Comparison of ENCODE assay signal across 14 cellular contexts in the genomic region with DNA sequence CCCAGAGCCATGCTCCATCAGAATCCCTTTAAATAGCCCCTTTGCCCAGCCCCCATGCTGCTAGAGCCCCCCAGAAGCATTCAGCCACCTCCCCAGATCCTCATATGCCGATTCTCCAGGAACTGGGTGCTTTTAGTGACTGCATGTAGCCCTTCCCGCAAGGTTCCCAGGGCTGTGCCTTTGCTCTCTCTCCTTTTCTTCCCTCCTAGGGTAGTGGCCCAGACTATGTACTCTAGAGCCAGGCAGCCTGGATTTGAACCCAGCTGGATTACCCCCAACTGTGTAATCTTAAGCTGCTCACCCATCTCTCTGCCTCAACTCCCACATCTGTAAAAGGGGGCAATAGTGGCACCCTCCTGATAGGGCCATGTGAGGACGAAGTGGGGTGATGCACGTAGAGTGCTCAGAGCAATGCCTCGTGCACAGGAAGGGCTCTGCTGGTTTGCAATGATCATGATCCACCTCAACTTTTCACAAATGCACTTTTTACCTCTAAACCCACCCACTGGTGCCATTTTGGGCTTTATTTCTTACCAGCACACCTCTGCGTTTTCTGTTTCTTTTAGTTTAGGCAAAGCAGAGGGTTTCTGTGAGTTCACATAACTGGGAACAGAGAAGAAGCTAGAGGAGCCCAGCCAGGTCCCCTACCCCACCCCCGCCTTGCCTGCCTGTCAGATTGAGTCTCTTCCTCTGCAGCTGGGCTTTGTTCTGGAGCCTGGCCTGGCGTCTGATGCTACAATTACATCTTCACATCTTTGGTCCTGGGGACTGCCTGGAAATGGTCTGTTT.
DNase-seq lines count a peak whose midpoint lies in the region; ATAC-seq and TF ChIP-seq lines count a peak whose summit lies in the region.
"Had no signal": no experiment of that assay in that cellular context is flagged by ENCODE, and none has a peak within 500 bp of the region (broad histone marks: within the 10 kb centered on the region; RNA-seq: fewer than 3 reads in every experiment).

No MANE protein-coding gene starts in this region.

- DNase-seq in GM10266 (ENCODE audit: extremely low spot score): peak; percentile 58
- peak; percentile 45 for DNase-seq in germinal center (ENCODE audit: low spot score)
- DNase-seq in NCI-H446 (lab: John Stamatoyannopoulos, UW): no peak
- DNase-seq in NCI-H1930 (lab: John Stamatoyannopoulos, UW): no peak
- DNase-seq: central memory CD4-positive, alpha-beta T cell; effector memory CD8-positive, alpha-beta T cell; left ventricle myocardium inferior; NCI-H2081 treated with DMSO at 0.1 percent for 48 hours; stimulated activated naive CD4-positive, alpha-beta T cell treated with Interleukin-2 at 50 U/mL for 16 hours; WERI-Rb-1 had no signal

- TF ChIP-seq CTCF in GM10266 (IDR thresholded peaks at IDR 0.05; ENCODE audit: control insufficient read depth, insufficient read depth, low read depth, missing control alignments): no peak

- ATAC-seq in GM19328 (IDR thresholded peaks at IDR 0.05; ENCODE audit: unreplicated experiment) (peak; percentile 84), HG02870 (IDR thresholded peaks at IDR 0.05; ENCODE audit: unreplicated experiment) (peak; percentile 78), GM19455 (IDR thresholded peaks at IDR 0.05; ENCODE audit: unreplicated experiment) (no peak), HG03378 (IDR thresholded peaks at IDR 0.05; ENCODE audit: unreplicated experiment) (no peak)
- ATAC-seq: effector memory CD8-positive, alpha-beta T cell had no signal

Comparison
In these comparisons a context has a peak if more than half of its experiments do, and no peak if none do; other contexts are left out.
1. DNase-seq: peak in GM10266 (single experiment) and germinal center (single experiment); none in NCI-H446 (0 of 2) and NCI-H1930 (0 of 2).
2. ATAC-seq: peak in GM19328 (single experiment) and HG02870 (single experiment); none in GM19455 (single experiment) and HG03378 (single experiment).